8 cellular contexts compared by ENCODE assay signal in genomic region chr12:103965590-103966407, GRCh38. TPM values are rescaled to one million over a fixed set of nuclear protein-coding genes. Genes with fewer than 3 reads are reported as not detected.
DNase-seq lines count a peak whose midpoint lies in the region; ATAC-seq and TF ChIP-seq lines count a peak whose summit lies in the region.

Gene TDG (plus strand): TSS chr12:103965872. CDS start chr12:103966038, 166 bp downstream.

- no peaks in the 10 kb centered on the region for H3K27me3 ChIP-seq in testis

- no peaks in the 10 kb centered on the region for H3K9me3 Mint-ChIP-seq in activated naive CD4-positive, alpha-beta T cell treated with anti-CD3 and anti-CD28 coated beads, Interleukin-2, amount 50 U/mL, for 72 hours

- H3K4me3 ChIP-seq in GM08714 (ENCODE audit: low read length) = peak within 1 kb of the TSS; percentile 99
- H3K4me3 ChIP-seq in testis = peak within 1 kb of the TSS; percentile 75 to 86

- peak; percentile 64 for TF ChIP-seq POLR2A in testis (IDR thresholded peaks at IDR 0.05)

- DNase-seq in NCI-H1092 (lab: John Stamatoyannopoulos, UW) (peak; percentile 97), glomerular endothelial cell (ENCODE audit: extremely low read depth, low read depth, low spot score) (peak; percentile 88), omental fat pad (ENCODE audit: low spot score) (peak; percentile 93), testis (peak; percentile 98)
- peak; percentile 93 to 96 for DNase-seq in activated naive CD4-positive, alpha-beta T cell treated with anti-CD3 and anti-CD28 coated beads, Interleukin-2, amount 50 U/mL, for 72 hours (ENCODE audit: low spot score in 2 of 2)

- peak within 1 kb of the TSS; percentile 98 to 99 for H3K27ac Mint-ChIP-seq in activated naive CD4-positive, alpha-beta T cell treated with anti-CD3 and anti-CD28 coated beads, Interleukin-2, amount 50 U/mL, for 72 hours

- H3K9me3 ChIP-seq in testis = no peaks in the 10 kb centered on the region

- H3K36me3 Mint-ChIP-seq in activated naive CD4-positive, alpha-beta T cell treated with anti-CD3 and anti-CD28 coated beads, Interleukin-2, amount 50 U/mL, for 72 hours = peaks cover 34 to 39% of the 10 kb centered on the region in 2 donors

- intact Hi-C loops in testis (cut with DNase I; ENCODE audit: low total_unique reads) = no loop called here

- H3K36me3 ChIP-seq in testis (ENCODE audit: low read depth, missing control alignments) = no peaks in the 10 kb centered on the region

- TF ChIP-seq CTCF in omental fat pad (IDR thresholded peaks at IDR 0.05) = no peak
- peak in 2 of 3 experiments; percentile 3 to 16 for TF ChIP-seq CTCF in testis (IDR thresholded peaks at IDR 0.05)

- peak within 1 kb of the TSS; percentile 87 to 93 for H3K27ac ChIP-seq in testis

- H3K4me1 ChIP-seq in testis = peaks cover 18% of the 10 kb centered on the region

- WGBS in testis, 2 donors = 0 to 6% methylated on average over 3 to 61 of the region's 61 CpGs

- ATAC-seq in HG02588 (IDR thresholded peaks at IDR 0.05; ENCODE audit: unreplicated experiment) = peak; percentile 90
- peak; percentile 97 for ATAC-seq in SK-N-SH treated with all-trans-retinoic acid at 6 μM for 48 hours
- peak; percentile 94 to 96 for ATAC-seq in activated naive CD4-positive, alpha-beta T cell treated with anti-CD3 and anti-CD28 coated beads, Interleukin-2, amount 50 U/mL, for 72 hours
- ATAC-seq in omental fat pad (ENCODE audit: low FRiP score) = peak; percentile 95

TF ChIP-seq in SK-N-SH treated with all-trans-retinoic acid at 6 μM for 48 hours, 23 proteins besides CTCF, POLR2A, EP300 and RAD21:
- no peak for TF ChIP-seq TOX (CRISPR knock-in tag; IDR thresholded peaks at IDR 0.05; ENCODE audit: borderline replicate concordance)
- no peak for TF ChIP-seq TCF4 (CRISPR knock-in tag; IDR thresholded peaks at IDR 0.05; ENCODE audit: borderline replicate concordance)
- no peak for TF ChIP-seq ARNTL (CRISPR knock-in tag; IDR thresholded peaks at IDR 0.05; ENCODE audit: borderline replicate concordance, low read depth)
- peak; percentile 61; the same call in 1 of the 2 replicates for TF ChIP-seq ZNF70 (CRISPR knock-in tag; IDR thresholded peaks at IDR 0.05)
- peak; percentile 45; the same call in 1 of the 2 replicates for TF ChIP-seq ZFP3 (CRISPR knock-in tag; IDR thresholded peaks at IDR 0.05)
- TF ChIP-seq, protein P1, sequence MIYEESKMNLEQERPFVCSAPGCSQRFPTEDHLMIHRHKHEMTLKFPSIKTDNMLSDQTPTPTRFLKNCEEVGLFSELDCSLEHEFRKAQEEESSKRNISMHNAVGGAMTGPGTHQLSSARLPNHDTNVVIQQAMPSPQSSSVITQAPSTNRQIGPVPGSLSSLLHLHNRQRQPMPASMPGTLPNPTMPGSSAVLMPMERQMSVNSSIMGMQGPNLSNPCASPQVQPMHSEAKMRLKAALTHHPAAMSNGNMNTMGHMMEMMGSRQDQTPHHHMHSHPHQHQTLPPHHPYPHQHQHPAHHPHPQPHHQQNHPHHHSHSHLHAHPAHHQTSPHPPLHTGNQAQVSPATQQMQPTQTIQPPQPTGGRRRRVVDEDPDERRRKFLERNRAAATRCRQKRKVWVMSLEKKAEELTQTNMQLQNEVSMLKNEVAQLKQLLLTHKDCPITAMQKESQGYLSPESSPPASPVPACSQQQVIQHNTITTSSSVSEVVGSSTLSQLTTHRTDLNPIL (CRISPR knock-in tag; IDR thresholded peaks at IDR 0.05; ENCODE audit: low read depth) = no peak
- TF ChIP-seq RARB (CRISPR knock-in tag; IDR thresholded peaks at IDR 0.05) = no peak
- TF ChIP-seq, protein P2, sequence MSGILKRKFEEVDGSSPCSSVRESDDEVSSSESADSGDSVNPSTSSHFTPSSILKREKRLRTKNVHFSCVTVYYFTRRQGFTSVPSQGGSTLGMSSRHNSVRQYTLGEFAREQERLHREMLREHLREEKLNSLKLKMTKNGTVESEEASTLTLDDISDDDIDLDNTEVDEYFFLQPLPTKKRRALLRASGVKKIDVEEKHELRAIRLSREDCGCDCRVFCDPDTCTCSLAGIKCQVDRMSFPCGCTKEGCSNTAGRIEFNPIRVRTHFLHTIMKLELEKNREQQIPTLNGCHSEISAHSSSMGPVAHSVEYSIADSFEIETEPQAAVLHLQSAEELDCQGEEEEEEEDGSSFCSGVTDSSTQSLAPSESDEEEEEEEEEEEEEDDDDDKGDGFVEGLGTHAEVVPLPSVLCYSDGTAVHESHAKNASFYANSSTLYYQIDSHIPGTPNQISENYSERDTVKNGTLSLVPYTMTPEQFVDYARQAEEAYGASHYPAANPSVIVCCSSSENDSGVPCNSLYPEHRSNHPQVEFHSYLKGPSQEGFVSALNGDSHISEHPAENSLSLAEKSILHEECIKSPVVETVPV (CRISPR knock-in tag; IDR thresholded peaks at IDR 0.05) = no peak; the same call in 1 of the 2 replicates
- no peak for TF ChIP-seq PATZ1 (CRISPR knock-in tag; IDR thresholded peaks at IDR 0.05; ENCODE audit: borderline replicate concordance)
- TF ChIP-seq, protein P3, sequence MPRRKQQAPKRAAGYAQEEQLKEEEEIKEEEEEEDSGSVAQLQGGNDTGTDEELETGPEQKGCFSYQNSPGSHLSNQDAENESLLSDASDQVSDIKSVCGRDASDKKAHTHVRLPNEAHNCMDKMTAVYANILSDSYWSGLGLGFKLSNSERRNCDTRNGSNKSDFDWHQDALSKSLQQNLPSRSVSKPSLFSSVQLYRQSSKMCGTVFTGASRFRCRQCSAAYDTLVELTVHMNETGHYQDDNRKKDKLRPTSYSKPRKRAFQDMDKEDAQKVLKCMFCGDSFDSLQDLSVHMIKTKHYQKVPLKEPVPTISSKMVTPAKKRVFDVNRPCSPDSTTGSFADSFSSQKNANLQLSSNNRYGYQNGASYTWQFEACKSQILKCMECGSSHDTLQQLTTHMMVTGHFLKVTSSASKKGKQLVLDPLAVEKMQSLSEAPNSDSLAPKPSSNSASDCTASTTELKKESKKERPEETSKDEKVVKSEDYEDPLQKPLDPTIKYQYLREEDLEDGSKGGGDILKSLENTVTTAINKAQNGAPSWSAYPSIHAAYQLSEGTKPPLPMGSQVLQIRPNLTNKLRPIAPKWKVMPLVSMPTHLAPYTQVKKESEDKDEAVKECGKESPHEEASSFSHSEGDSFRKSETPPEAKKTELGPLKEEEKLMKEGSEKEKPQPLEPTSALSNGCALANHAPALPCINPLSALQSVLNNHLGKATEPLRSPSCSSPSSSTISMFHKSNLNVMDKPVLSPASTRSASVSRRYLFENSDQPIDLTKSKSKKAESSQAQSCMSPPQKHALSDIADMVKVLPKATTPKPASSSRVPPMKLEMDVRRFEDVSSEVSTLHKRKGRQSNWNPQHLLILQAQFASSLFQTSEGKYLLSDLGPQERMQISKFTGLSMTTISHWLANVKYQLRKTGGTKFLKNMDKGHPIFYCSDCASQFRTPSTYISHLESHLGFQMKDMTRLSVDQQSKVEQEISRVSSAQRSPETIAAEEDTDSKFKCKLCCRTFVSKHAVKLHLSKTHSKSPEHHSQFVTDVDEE (CRISPR knock-in tag; IDR thresholded peaks at IDR 0.05) = no peak; the same call in 1 of the 2 replicates

RNA-seq across cellular contexts. Expression of gene TDG, which starts in this region (rescaled TPM):
- 10 to 100 TPM; 34.4 to 48.5 TPM for total RNA-seq in activated naive CD4-positive, alpha-beta T cell treated with anti-CD3 and anti-CD28 coated beads, Interleukin-2, amount 50 U/mL, for 72 hours
- 17.6 and 25.7 TPM in 2 replicates for total RNA-seq in glomerular endothelial cell
- 10 to 100 TPM; 14.6 to 41.4 (median 24.6) TPM for total RNA-seq in omental fat pad
- 10 to 100 TPM; 16.0 to 16.5 TPM for total RNA-seq in testis
- polyA plus RNA-seq in testis (ENCODE audit: insufficient read depth, low read depth, low replicate concordance) = 11.3 TPM

Comparison
In these comparisons a context has a peak if more than half of its experiments do, and no peak if none do; other contexts are left out.
1. Peak in every context shown above with its lines: DNase-seq, ATAC-seq, H3K4me3 ChIP-seq and H3K27ac ChIP-seq.
2. CTCF ChIP-seq: peak in testis (2 of 3); none in omental fat pad (0 of 3).